23 cellular contexts compared by ENCODE assay signal in the genomic region with DNA sequence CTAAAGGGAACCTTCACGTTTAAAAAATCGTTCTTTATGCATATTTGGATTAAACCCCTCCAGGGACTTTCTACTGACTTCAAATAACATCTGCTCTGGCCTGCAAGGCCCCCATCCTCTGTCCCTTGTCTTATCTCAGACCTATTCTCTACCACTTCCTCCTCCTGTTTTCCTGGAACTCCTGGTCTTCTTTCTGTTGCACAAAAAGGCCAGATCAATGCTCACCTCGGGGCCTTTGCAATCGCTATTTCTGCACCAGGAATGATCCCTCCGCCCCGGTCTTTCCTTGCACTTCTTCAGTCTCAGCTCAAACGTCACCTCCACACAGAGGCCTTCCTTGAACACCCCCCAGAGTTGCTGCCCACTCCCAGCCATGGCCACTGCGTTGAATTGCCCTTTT. TPM values are rescaled to one million over a fixed set of nuclear protein-coding genes. Genes with fewer than 3 reads are reported as not detected.
DNase-seq lines count a peak whose midpoint lies in the region; ATAC-seq, FAIRE-seq and TF ChIP-seq lines count a peak whose summit lies in the region.
"Had no signal": no experiment of that assay in that cellular context is flagged by ENCODE, and none has a peak within 500 bp of the region (broad histone marks: within the 10 kb centered on the region; RNA-seq: fewer than 3 reads in every experiment).

No MANE protein-coding gene starts in this region.

- no peaks in the 10 kb centered on the region for H3K27me3 ChIP-seq in mammary epithelial cell (ENCODE audit: insufficient read depth, low read length)
- no peaks in the 10 kb centered on the region for H3K27me3 ChIP-seq in breast epithelium
- H3K27me3 ChIP-seq in K562 (ENCODE audit: control insufficient read depth in 2 of 2, insufficient read depth in 2 of 2, low read length in 2 of 2), result no peaks in the 10 kb centered on the region
- no peaks in the 10 kb centered on the region for H3K27me3 ChIP-seq in smooth muscle cell (ENCODE audit: low read depth)
- H3K27me3 ChIP-seq in CD8-positive, alpha-beta T cell (ENCODE audit: insufficient read depth, low read length), result no peaks in the 10 kb centered on the region
- no peaks in the 10 kb centered on the region for H3K27me3 ChIP-seq in trophoblast cell (ENCODE audit: insufficient read depth, low read length)
- H3K27me3 ChIP-seq: right lobe of liver, thyroid gland had no signal

- H3K36me3 ChIP-seq in mammary epithelial cell (ENCODE audit: insufficient read depth, low read length) (no peaks in the 10 kb centered on the region), breast epithelium (no peaks in the 10 kb centered on the region), K562 (ENCODE audit: control insufficient read depth, insufficient read depth, low read length) (no peaks in the 10 kb centered on the region), smooth muscle cell (ENCODE audit: low read depth) (no peaks in the 10 kb centered on the region), trophoblast cell (ENCODE audit: control insufficient read depth in 1 of 2, insufficient read depth in 2 of 2, low read length in 2 of 2) (no peaks in the 10 kb centered on the region)
- no peaks in the 10 kb centered on the region for H3K36me3 ChIP-seq in CD8-positive, alpha-beta T cell (ENCODE audit: insufficient read depth, low read length)
- H3K36me3 ChIP-seq: heart right ventricle, right lobe of liver, thyroid gland had no signal

- H3K4me1 Mint-ChIP-seq in CD8-positive, alpha-beta T cell (ENCODE audit: low read depth), result peaks cover 52% of the 10 kb centered on the region

- no peaks in the 10 kb centered on the region for H3K79me1 ChIP-seq in trophoblast cell (ENCODE audit: low read length)

- H3K79me2 ChIP-seq in mammary epithelial cell (ENCODE audit: insufficient read depth, low read length) (no peaks in the 10 kb centered on the region), K562 (ENCODE audit: control insufficient read depth, insufficient read depth, low read length) (no peaks in the 10 kb centered on the region), smooth muscle cell (ENCODE audit: low read depth) (no peaks in the 10 kb centered on the region), trophoblast cell (ENCODE audit: control insufficient read depth, insufficient read depth, low read length, poor library complexity) (no peaks in the 10 kb centered on the region)
- H3K79me2 ChIP-seq: parathyroid adenoma had no signal

- CTCF ChIA-PET in mammary epithelial cell (lab: Charles Lee; ENCODE audit: low non-redundant PET) (no interaction called here), K562 (lab: Yijun Ruan, JAX; ENCODE audit: low intra/inter-chr PET ratio) (no interaction called here)
- CTCF ChIA-PET in CD8-positive, alpha-beta T cell (lab: Charles Lee), result interaction anchor here (0.6 to 4.9 kb wide), 19 partner anchors 11 to 983 kb away, joined by 3 to 188 read pairs (median 8); no protein-coding TSS in a partner anchor

- dilution Hi-C loops in mammary epithelial cell (cut with HindIII; ENCODE audit: low sequenced_read_pairs), result loop anchor here (5.0 kb wide), 2 partner anchors 32 to 82 kb away; no protein-coding TSS in a partner anchor

- no peaks in the 10 kb centered on the region for H3F3A ChIP-seq in smooth muscle cell (ENCODE audit: low read depth)

- peak; percentile 46 for TF ChIP-seq EP300 in K562 (IDR thresholded peaks at IDR 0.05; ENCODE audit: low read length)

- no peak overlapping the region for H2AK5ac ChIP-seq in trophoblast cell (ENCODE audit: low read length)

- H4K20me1 ChIP-seq in mammary epithelial cell (ENCODE audit: insufficient read depth, low read length), result no peaks in the 10 kb centered on the region
- no peaks in the 10 kb centered on the region for H4K20me1 ChIP-seq in K562 (replicated peaks; ENCODE audit: control insufficient read depth, insufficient read depth, low read length)
- no peaks in the 10 kb centered on the region for H4K20me1 ChIP-seq in smooth muscle cell (ENCODE audit: low read depth)

- no peak overlapping the region for H4K12ac ChIP-seq in trophoblast cell (ENCODE audit: low read depth, low read length)

- intact Hi-C loops in mammary epithelial cell (cut with micrococcal nuclease), result loop anchor here (1.0 to 10.0 kb wide), 5 partner anchors 204 to 983 kb away; a partner anchor contains a TSS
- intact Hi-C loops in breast epithelium (cut with DNase I; ENCODE audit: low total_unique reads), result no loop called here
- intact Hi-C loops in K562 (cut with micrococcal nuclease), result loop anchor here (1.0 to 5.0 kb wide), 5 partner anchors 97 to 259 kb away; no protein-coding TSS in a partner anchor
- intact Hi-C loops in Right ventricle myocardium superior (cut with DNase I), result loop anchor here (10.0 kb wide), 1 partner anchor 260 kb away; no protein-coding TSS in a partner anchor
- intact Hi-C loops in CD8-positive, alpha-beta T cell (cut with DNase I, micrococcal nuclease), result loop anchor here (1.0 to 5.0 kb wide), 6 partner anchors 77 to 261 kb away; no protein-coding TSS in a partner anchor

- no peaks in the 10 kb centered on the region for H3K9me3 ChIP-seq in mammary epithelial cell (replicated peaks; ENCODE audit: insufficient read depth, low read length)
- H3K9me3 ChIP-seq in breast epithelium, result no peaks in the 10 kb centered on the region
- H3K9me3 ChIP-seq in K562 (replicated peaks; ENCODE audit: control insufficient read depth, insufficient read depth, low read depth, low read length), result no peaks in the 10 kb centered on the region
- H3K9me3 ChIP-seq in smooth muscle cell (replicated peaks; ENCODE audit: low read depth), result no peaks in the 10 kb centered on the region
- H3K9me3 ChIP-seq in CD8-positive, alpha-beta T cell (ENCODE audit: low read length), result no peaks in the 10 kb centered on the region
- no peaks in the 10 kb centered on the region for H3K9me3 ChIP-seq in trophoblast cell (ENCODE audit: insufficient read depth, low read depth, low read length)
- H3K9me3 ChIP-seq: right lobe of liver, thyroid gland had no signal

- H4K8ac ChIP-seq in trophoblast cell (ENCODE audit: low read depth, low read length), result no peak overlapping the region

- no peak overlapping the region for H3K9ac ChIP-seq in mammary epithelial cell (ENCODE audit: insufficient read depth, low read length)
- no peak overlapping the region; a peak in 1 of 4 replicates for H3K9ac ChIP-seq in K562 (ENCODE audit: insufficient read depth in 1 of 2, low read depth in 2 of 2, low read length in 2 of 2)
- no peak overlapping the region for H3K9ac ChIP-seq in smooth muscle cell (ENCODE audit: low read depth)
- H3K9ac ChIP-seq in trophoblast cell (ENCODE audit: low read length), result no peak overlapping the region
- H3K9ac ChIP-seq: parathyroid adenoma had no signal

- H3K18ac ChIP-seq in trophoblast cell (ENCODE audit: low read length), result no peak overlapping the region

- H3K4me2 ChIP-seq in mammary epithelial cell (ENCODE audit: insufficient read depth, low read depth, low read length) (no peak overlapping the region), K562 (ENCODE audit: insufficient read depth, low read length) (peak overlapping the region; percentile 36), smooth muscle cell (no peak overlapping the region), trophoblast cell (ENCODE audit: low read length) (no peak overlapping the region)

- H3K14ac ChIP-seq in trophoblast cell (ENCODE audit: low read length), result no peak overlapping the region

- TF ChIP-seq RAD21 in K562 (CRISPR knock-in tag; conservative IDR thresholded peaks at IDR 0.05 in 1 of 2, IDR thresholded peaks at IDR 0.05 in 1 of 2), result peak in 1 of 2 experiments; percentile 19; a peak in 2 of 4 replicates

- H3K4me1 ChIP-seq in mammary epithelial cell (ENCODE audit: insufficient read depth, low read length) (peaks cover 4% of the 10 kb centered on the region), breast epithelium (no peaks in the 10 kb centered on the region), K562 (replicated peaks in 1 of 2; ENCODE audit: control insufficient read depth in 2 of 2, insufficient read depth in 2 of 2, low read length in 2 of 2) (peaks cover 22 to 27% of the 10 kb centered on the region in 2 experiments), smooth muscle cell (ENCODE audit: low read depth) (peaks cover 5% of the 10 kb centered on the region), trophoblast cell (ENCODE audit: control insufficient read depth in 1 of 2, insufficient read depth in 2 of 2, low read length in 2 of 2) (peaks cover 0 to 2% of the 10 kb centered on the region in 2 experiments)
- peaks cover 51% of the 10 kb centered on the region for H3K4me1 ChIP-seq in CD8-positive, alpha-beta T cell (ENCODE audit: insufficient read depth, low read length)

- WGBS in mammary epithelial cell (ENCODE audit: low coverage, missing lambda C conversion rate), result 94% methylated on average over 8 of the region's 8 CpGs
- 1% methylated on average over 8 of the region's 8 CpGs for WGBS in K562 (ENCODE audit: insufficient coverage, low coverage, missing lambda C conversion rate)
- 91% methylated on average over 8 of the region's 8 CpGs for WGBS in smooth muscle cell (ENCODE audit: low lambda C conversion rate)
- WGBS in trophoblast cell (ENCODE audit: extremely low coverage, insufficient coverage, insufficient read length), result no CpG with 5 or more reads among the region's 8 CpGs

- no peak for TF ChIP-seq POLR2A in breast epithelium (IDR thresholded peaks at IDR 0.05)
- TF ChIP-seq POLR2A in K562 (conservative IDR thresholded peaks at IDR 0.05), result no peak

- H3K4me3 Mint-ChIP-seq in CD8-positive, alpha-beta T cell, result no peak overlapping the region
- H3K4me3 Mint-ChIP-seq: stimulated activated memory B cell treated with anti-CD40 and anti-IgM and Interleukin-4, amounts not matched to agents 10 μg/mL and 1 μg/mL and 100 μg/mL, for 72 hours had no signal

- POLR2A ChIA-PET in K562 (lab: Yijun Ruan, JAX), result interaction anchor here (1.5 kb wide), 1 partner anchor 16 kb away, joined by 3 read pairs; no protein-coding TSS in a partner anchor
- POLR2A ChIA-PET in CD8-positive, alpha-beta T cell (lab: Charles Lee), result no interaction called here

- peaks cover 2% of the 10 kb centered on the region for H3K9me1 ChIP-seq in K562 (ENCODE audit: control insufficient read depth, insufficient read depth, low read length)

- in situ Hi-C loops in mammary epithelial cell (cut with MboI; ENCODE audit: low sequenced_read_pairs in 2 of 2), result loop anchor here in 1 of 2 donors (5.0 kb wide), 1 partner anchor 257 kb away; no protein-coding TSS in a partner anchor
- in situ Hi-C loops in K562 (cut with MboI), result loop anchor here (5.0 kb wide), 2 partner anchors 112 to 257 kb away; no protein-coding TSS in a partner anchor

- H4K91ac ChIP-seq in trophoblast cell (ENCODE audit: low read depth, low read length), result no peak overlapping the region

- no peaks in the 10 kb centered on the region for H3K27me3 Mint-ChIP-seq in CD8-positive, alpha-beta T cell (ENCODE audit: low read depth)

- H3K27ac ChIP-seq in mammary epithelial cell (ENCODE audit: insufficient read depth, low read depth, low read length) (no peak overlapping the region), breast epithelium (no peak overlapping the region), K562 (ENCODE audit: extremely low read depth, low read depth, low read length) (peak overlapping the region; percentile 51; the same call in 2 of the 3 replicates), smooth muscle cell (ENCODE audit: low read depth) (no peak overlapping the region), trophoblast cell (ENCODE audit: low read depth, low read length) (no peak overlapping the region)
- H3K27ac ChIP-seq in CD8-positive, alpha-beta T cell (ENCODE audit: low read depth, low read length), result no peak overlapping the region
- H3K27ac ChIP-seq: coronary artery, heart right ventricle, parathyroid adenoma, right lobe of liver, thyroid gland had no signal

- H3K4ac ChIP-seq in trophoblast cell (ENCODE audit: low read depth, low read length), result no peak overlapping the region

- FAIRE-seq in K562 (lab: Jason Lieb, UNC), result peak; percentile 55
- FAIRE-seq: HTR-8/SVneo, islet of Langerhans had no signal

- H2AFZ ChIP-seq in mammary epithelial cell (ENCODE audit: low read depth, low read length), result peak overlapping the region; percentile 69
- peak overlapping the region; percentile 77 for H2AFZ ChIP-seq in K562 (ENCODE audit: low read depth, low read length)
- peak overlapping the region; percentile 60 for H2AFZ ChIP-seq in smooth muscle cell (ENCODE audit: low read depth)
- H2AFZ ChIP-seq in trophoblast cell (ENCODE audit: insufficient read depth, low read length, poor library complexity), result no peak overlapping the region
- H2AFZ ChIP-seq: parathyroid adenoma had no signal

- no peak overlapping the region for H3K23ac ChIP-seq in trophoblast cell (ENCODE audit: low read length)

- DNase-seq in mammary epithelial cell (no peak), breast epithelium (ENCODE audit: low spot score in 2 of 2) (no peak), NCI-H69 (lab: John Stamatoyannopoulos, UW) (peak; percentile 18), K562 (ENCODE audit: extremely low read depth in 1 of 4, low spot score in 3 of 4) (peak in 2 of 4 experiments; percentile 63), smooth muscle cell (lab: John Stamatoyannopoulos, UW; ENCODE audit: unreplicated experiment) (no peak), Right ventricle myocardium superior (no peak), trophoblast cell (no peak)
- no peak for DNase-seq in CD8-positive, alpha-beta T cell
- DNase-seq: activated CD4-positive, alpha-beta T cell treated with anti-CD3 and anti-CD28 coated beads for 48 hours; activated naive CD4-positive, alpha-beta T cell treated with anti-CD3 and anti-CD28 coated beads, Interleukin-2, amount 50 U/mL, for 16 hours; Calu3; heart right ventricle; NCI-H1436 treated with DMSO at 0.1 percent for 48 hours; NCI-H2171 treated with DMSO at 0.1 percent for 48 hours; right lobe of liver; thyroid gland had no signal

- TF ChIP-seq CTCF in mammary epithelial cell (conservative IDR thresholded peaks at IDR 0.05 in 1 of 2, IDR thresholded peaks at IDR 0.05 in 1 of 2; ENCODE audit: extremely low read depth in 1 of 2, insufficient read depth in 1 of 2, low read depth in 1 of 2, low read length in 2 of 2) (no peak), breast epithelium (IDR thresholded peaks at IDR 0.05) (no peak), K562 (IDR thresholded peaks at IDR 0.05 in 2 of 3, conservative IDR thresholded peaks at IDR 0.05 in 1 of 3; ENCODE audit: insufficient read depth in 2 of 3, low read depth in 1 of 3, low read length in 3 of 3) (no peak), smooth muscle cell (IDR thresholded peaks at IDR 0.05; ENCODE audit: borderline replicate concordance, insufficient read depth, poor library complexity, severe bottlenecking) (no peak)
- no peak for TF ChIP-seq CTCF in CD8-positive, alpha-beta T cell (IDR thresholded peaks at IDR 0.05)

- BruUV-seq in mammary epithelial cell (replicated peaks; lab: Mats Ljungman, UMichigan) (no TSS peak), K562 (replicated peaks; lab: Mats Ljungman, UMichigan) (no TSS peak)

- no peak overlapping the region for H2BK5ac ChIP-seq in trophoblast cell (ENCODE audit: low read depth, low read length, poor library complexity)

- H3K9me3 Mint-ChIP-seq in CD8-positive, alpha-beta T cell, result no peaks in the 10 kb centered on the region
- H3K9me3 Mint-ChIP-seq: stimulated activated memory B cell treated with anti-CD40 and anti-IgM and Interleukin-4, amounts not matched to agents 10 μg/mL and 1 μg/mL and 100 μg/mL, for 72 hours had no signal

- H2BK120ac ChIP-seq in trophoblast cell (ENCODE audit: insufficient read depth, low read length, poor library complexity), result no peak overlapping the region

- no peak overlapping the region for H3K27ac Mint-ChIP-seq in CD8-positive, alpha-beta T cell
- H3K27ac Mint-ChIP-seq: stimulated activated memory B cell treated with anti-CD40 and anti-IgM and Interleukin-4, amounts not matched to agents 10 μg/mL and 1 μg/mL and 100 μg/mL, for 72 hours had no signal

- no peak overlapping the region for H2BK12ac ChIP-seq in trophoblast cell (ENCODE audit: low read length)

- no peaks in the 10 kb centered on the region for H3K36me3 Mint-ChIP-seq in CD8-positive, alpha-beta T cell
- H3K36me3 Mint-ChIP-seq: stimulated activated memory B cell treated with anti-CD40 and anti-IgM and Interleukin-4, amounts not matched to agents 10 μg/mL and 1 μg/mL and 100 μg/mL, for 72 hours had no signal

- H3K4me3 ChIP-seq in mammary epithelial cell (replicated peaks in 1 of 3; ENCODE audit: insufficient read depth in 1 of 3, low read depth in 2 of 3, low read length in 3 of 3) (no peak overlapping the region), breast epithelium (no peak overlapping the region), K562 (no peak overlapping the region), smooth muscle cell (no peak overlapping the region), trophoblast cell (ENCODE audit: low read depth, low read length) (no peak overlapping the region)
- no peak overlapping the region for H3K4me3 ChIP-seq in CD8-positive, alpha-beta T cell (ENCODE audit: low read depth, low read length)
- H3K4me3 ChIP-seq: coronary artery, heart right ventricle, lung, right lobe of liver, thyroid gland had no signal

- peak; percentile 37 for ATAC-seq in K562
- no peak for ATAC-seq in Right ventricle myocardium superior (ENCODE audit: poor library complexity)
- ATAC-seq in CD8-positive, alpha-beta T cell, result no peak

RNA-seq across cellular contexts. Expression of a gene that starts 57.6 kb away (rescaled TPM):
- total RNA-seq in mammary epithelial cell (1 to 10 TPM; 3.7 to 6.8 TPM), breast epithelium (1 to 10 TPM in 2 of 3 donors, under 1 TPM in 1; 0.64 to 4.1 (median 2.0) TPM), K562 (2014; rRNA removed) (0.20 and 0.68 TPM in 2 replicates), K562 (2014; rRNA removed; fragmentation: Illumina TruSeq; extraction: Trizol) (0.10 TPM in 1 of 2 replicates, not detected in the other), K562 (2015; rRNA removed; fragmentation: Illumina TruSeq; extraction: Trizol) (0.11 and 0.40 TPM in 2 replicates), K562 (2021) (0.55 and 1.1 TPM in 2 replicates), smooth muscle cell (3.1 and 4.7 TPM in 2 replicates), Right ventricle myocardium superior (0.46 TPM)
- polyA plus RNA-seq in mammary epithelial cell (1.7 TPM), K562 (2011; rRNA removed) (0.54 and 1.4 TPM in 2 replicates), K562 (2014; fragmentation: Illumina TruSeq; extraction: Trizol) (0.07 and 0.50 TPM in 2 replicates), K562 (2014; fragmentation: Nextera tagmentation; extraction: Ambion mirVana) (not detected), K562 (2014; rRNA removed) (0.62 and 1.7 TPM in 2 replicates), smooth muscle cell (8.5 and 11.7 TPM in 2 replicates)
- polyA minus RNA-seq in mammary epithelial cell, result not detected
- 1.2 and 3.3 TPM in 2 replicates for total RNA-seq in K562 (2011; cell fraction: chromatin; rRNA removed; ENCODE audit: low replicate concordance)
- 0.53 and 2.2 TPM in 2 replicates for total RNA-seq in K562 (2011; cell fraction: nucleolus; rRNA removed)
- total RNA-seq in K562 (2011; cell fraction: nucleoplasm; rRNA removed), result 0.31 and 0.95 TPM in 2 replicates
- 1.5 TPM in 2 replicates for polyA plus RNA-seq in K562 (2011; cell fraction: cytosol; rRNA removed)
- polyA plus RNA-seq in K562 (2011; cell fraction: nucleus; rRNA removed), result 5.2 and 5.3 TPM in 2 replicates
- polyA plus RNA-seq in K562 (2012), result 0.25 and 0.51 TPM in 2 replicates
- polyA minus RNA-seq in K562 (2011; rRNA and poly(A)+ RNA removed), result 0.45 and 1.1 TPM in 2 replicates
- 0.86 and 2.7 TPM in 2 replicates for polyA minus RNA-seq in K562 (2011; cell fraction: cytosol; rRNA and poly(A)+ RNA removed)
- polyA minus RNA-seq in K562 (2011; cell fraction: nucleus; rRNA and poly(A)+ RNA removed), result 0.81 and 1.3 TPM in 2 replicates
- total RNA-seq in CD8-positive, alpha-beta T cell, result 1 to 10 TPM in 1 of 2 experiments, under 1 TPM in 1; 0.61 to 1.9 TPM
- 0.01 TPM in 1 of 2 replicates, not detected in the other for polyA plus RNA-seq in trophoblast cell (2013)
- total RNA-seq: LHCN-M2 had no signal
